29 cellular contexts compared by ENCODE assay signal in the genomic region with DNA sequence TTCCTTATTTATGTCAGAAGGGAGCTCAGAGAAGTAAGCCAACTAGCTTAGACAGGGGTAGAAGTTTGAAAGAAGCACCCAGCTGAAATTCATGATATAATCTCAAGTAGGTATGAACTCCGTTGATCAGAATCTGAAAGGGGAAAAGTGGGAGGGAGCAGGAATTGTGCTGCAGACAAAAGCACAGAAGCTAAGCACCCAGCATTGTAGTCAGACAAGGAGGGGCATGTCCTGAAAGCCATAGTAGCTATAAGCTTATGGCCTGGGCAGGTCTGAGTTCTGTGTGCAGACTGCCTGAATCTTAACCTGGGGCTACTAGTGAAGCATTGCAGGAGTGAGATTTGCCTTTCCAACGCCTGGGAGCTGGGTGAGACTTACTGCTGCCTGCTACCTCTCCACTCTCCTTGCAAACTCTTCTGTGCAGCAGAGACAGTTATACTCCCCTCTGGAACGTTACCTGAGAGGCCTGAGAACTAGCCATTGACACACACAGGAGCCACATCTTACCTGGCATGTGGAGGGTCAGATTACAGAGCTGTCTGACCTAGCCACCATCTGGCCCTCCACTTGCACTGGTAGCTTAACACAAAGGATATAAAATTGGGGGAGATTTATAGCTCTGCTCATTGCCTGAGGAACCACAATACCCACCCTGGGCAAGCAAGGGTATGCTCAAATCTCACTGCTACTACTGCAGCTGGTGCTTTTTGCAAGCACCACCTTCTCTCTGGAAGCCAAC. TPM values are rescaled to one million over a fixed set of nuclear protein-coding genes. Genes with fewer than 3 reads are reported as not detected.
"Had no signal": no experiment of that assay in that cellular context is flagged by ENCODE, and none has a peak within 500 bp of the region (broad histone marks: within the 10 kb centered on the region; RNA-seq: fewer than 3 reads in every experiment).

No MANE protein-coding gene starts in this region.

- H3K4me1 Mint-ChIP-seq: activated CD8-positive, alpha-beta memory T cell treated with anti-CD3 and anti-CD28 coated beads, Interleukin-2, amount 10 ng/mL, durations not matched to agents 7 days and 5 days; natural killer cell; T-helper 17 cell had no signal

- H3K27ac Mint-ChIP-seq: activated CD8-positive, alpha-beta memory T cell treated with anti-CD3 and anti-CD28 coated beads, Interleukin-2, amount 10 ng/mL, durations not matched to agents 7 days and 5 days; activated CD8-positive, alpha-beta T cell treated with anti-CD3 and anti-CD28 coated beads for 36 hours; activated naive CD8-positive, alpha-beta T cell; activated T-helper 1 cell treated with anti-CD3 and anti-CD28 coated beads, Interleukin-12 subunit alpha, Interleukin-12 subunit beta, Interleukin-2, Interleukin-4 antibody, amounts not matched to agents 30 ng/mL and 10 ng/mL and 1 ng/mL, durations not matched to agents 14 hours and 24 hours and 36 hours; natural killer cell; progenitor cell of endocrine pancreas; T-helper 17 cell had no signal

- H3K4me2 ChIP-seq: hepatocyte had no signal

- H3K9me3 ChIP-seq: adrenal gland, thyroid gland, upper lobe of right lung had no signal

- H3K79me2 ChIP-seq: hepatocyte had no signal

- H3K27me3 ChIP-seq: adrenal gland, hepatocyte, thyroid gland, upper lobe of right lung had no signal

- H3K27ac ChIP-seq: adrenal gland, hepatocyte, thyroid gland, upper lobe of right lung had no signal

- H3K36me3 Mint-ChIP-seq: activated CD8-positive, alpha-beta memory T cell treated with anti-CD3 and anti-CD28 coated beads, Interleukin-2, amount 10 ng/mL, durations not matched to agents 7 days and 5 days; activated naive CD8-positive, alpha-beta T cell had no signal

- FAIRE-seq: astrocyte had no signal

- H3K4me3 Mint-ChIP-seq: activated CD8-positive, alpha-beta memory T cell treated with anti-CD3 and anti-CD28 coated beads, Interleukin-2, amount 10 ng/mL, durations not matched to agents 7 days and 5 days; activated CD8-positive, alpha-beta T cell treated with anti-CD3 and anti-CD28 coated beads for 36 hours; activated naive CD8-positive, alpha-beta T cell; activated T-helper 1 cell treated with anti-CD3 and anti-CD28 coated beads, Interleukin-12 subunit alpha, Interleukin-12 subunit beta, Interleukin-2, Interleukin-4 antibody, amounts not matched to agents 30 ng/mL and 10 ng/mL and 1 ng/mL, durations not matched to agents 14 hours and 24 hours and 36 hours; natural killer cell; T-helper 17 cell had no signal

- H3K9me3 Mint-ChIP-seq: activated T-helper 1 cell treated with anti-CD3 and anti-CD28 coated beads, Interleukin-12 subunit alpha, Interleukin-12 subunit beta, Interleukin-2, Interleukin-4 antibody, amounts not matched to agents 30 ng/mL and 10 ng/mL and 1 ng/mL, durations not matched to agents 14 hours and 24 hours and 36 hours had no signal

- H3K27me3 Mint-ChIP-seq: activated CD8-positive, alpha-beta memory T cell treated with anti-CD3 and anti-CD28 coated beads, Interleukin-2, amount 10 ng/mL, durations not matched to agents 7 days and 5 days; activated CD8-positive, alpha-beta T cell treated with anti-CD3 and anti-CD28 coated beads for 36 hours; progenitor cell of endocrine pancreas; T-helper 17 cell had no signal

- DNase-seq: activated CD4-positive, alpha-beta T cell treated with anti-CD3 and anti-CD28 coated beads for 48 hours; activated CD8-positive, alpha-beta memory T cell treated with anti-CD3 and anti-CD28 coated beads, Interleukin-2, amount 10 ng/mL, durations not matched to agents 7 days and 5 days; activated CD8-positive, alpha-beta T cell treated with anti-CD3 and anti-CD28 coated beads for 36 hours; adrenal gland; central memory CD4-positive, alpha-beta T cell; dermis blood vessel endothelial cell; effector CD8-positive, alpha-beta T cell; foreskin melanocyte; glutamatergic neuron; left ventricle myocardium superior; mammary epithelial cell; midbrain; natural killer cell; right cardiac atrium; stimulated activated CD4-positive, alpha-beta T cell treated with anti-CD3 and anti-CD28 coated beads, Interleukin-12 subunit alpha, Interleukin-12 subunit beta, amount 100 ng/mL, for 4 hours; stimulated activated CD4-positive, alpha-beta T cell treated with anti-CD3 and anti-CD28 coated beads, Interleukin-4, amount 100 ng/mL, for 4 hours; stimulated activated naive CD8-positive, alpha-beta T cell treated with anti-CD3 and anti-CD28 coated beads, Interleukin-15, Interleukin-2, amounts not matched to agents 100 U/mL and 50 U/mL, for 24 hours; T-helper 17 cell; thyroid gland; upper lobe of right lung had no signal

- ATAC-seq: activated CD8-positive, alpha-beta memory T cell treated with anti-CD3 and anti-CD28 coated beads, Interleukin-2, amount 10 ng/mL, durations not matched to agents 7 days and 5 days; activated CD8-positive, alpha-beta T cell treated with anti-CD3 and anti-CD28 coated beads for 36 hours; left ventricle myocardium superior; natural killer cell; right cardiac atrium; stimulated activated naive CD8-positive, alpha-beta T cell treated with anti-CD3 and anti-CD28 coated beads, Interleukin-15, Interleukin-2, amounts not matched to agents 100 U/mL and 50 U/mL, for 24 hours; T-helper 17 cell; upper lobe of right lung had no signal

- H2AFZ ChIP-seq: hepatocyte had no signal

- H3K4me1 ChIP-seq: adrenal gland, thyroid gland, upper lobe of right lung had no signal

- H3K36me3 ChIP-seq: adrenal gland, thyroid gland, upper lobe of right lung had no signal

- H3K4me3 ChIP-seq: adrenal gland, hepatocyte, thyroid gland, upper lobe of right lung had no signal

RNA-seq across cellular contexts. Expression of gene CYLC2, which starts 9.8 kb away (rescaled TPM):
- total RNA-seq: activated CD8-positive, alpha-beta memory T cell treated with anti-CD3 and anti-CD28 coated beads, Interleukin-2, amount 10 ng/mL, durations not matched to agents 7 days and 5 days; activated CD8-positive, alpha-beta T cell treated with anti-CD3 and anti-CD28 coated beads for 36 hours; activated T-helper 1 cell treated with anti-CD3 and anti-CD28 coated beads, Interleukin-12 subunit alpha, Interleukin-12 subunit beta, Interleukin-2, Interleukin-4 antibody, amounts not matched to agents 30 ng/mL and 10 ng/mL and 1 ng/mL, durations not matched to agents 14 hours and 24 hours and 36 hours; adrenal gland; astrocyte; dermis blood vessel endothelial cell; hepatocyte; left ventricle myocardium superior; mammary epithelial cell; natural killer cell; osteocyte; progenitor cell of endocrine pancreas; right cardiac atrium; skeletal muscle tissue; subcutaneous adipose tissue; T-helper 17 cell; thyroid gland; upper lobe of right lung had no signal
- polyA plus RNA-seq: adrenal gland, esophagus, hepatocyte, mammary epithelial cell, right cardiac atrium had no signal
